Comparison of ENCODE assay signal across 8 cellular contexts in the genomic region with DNA sequence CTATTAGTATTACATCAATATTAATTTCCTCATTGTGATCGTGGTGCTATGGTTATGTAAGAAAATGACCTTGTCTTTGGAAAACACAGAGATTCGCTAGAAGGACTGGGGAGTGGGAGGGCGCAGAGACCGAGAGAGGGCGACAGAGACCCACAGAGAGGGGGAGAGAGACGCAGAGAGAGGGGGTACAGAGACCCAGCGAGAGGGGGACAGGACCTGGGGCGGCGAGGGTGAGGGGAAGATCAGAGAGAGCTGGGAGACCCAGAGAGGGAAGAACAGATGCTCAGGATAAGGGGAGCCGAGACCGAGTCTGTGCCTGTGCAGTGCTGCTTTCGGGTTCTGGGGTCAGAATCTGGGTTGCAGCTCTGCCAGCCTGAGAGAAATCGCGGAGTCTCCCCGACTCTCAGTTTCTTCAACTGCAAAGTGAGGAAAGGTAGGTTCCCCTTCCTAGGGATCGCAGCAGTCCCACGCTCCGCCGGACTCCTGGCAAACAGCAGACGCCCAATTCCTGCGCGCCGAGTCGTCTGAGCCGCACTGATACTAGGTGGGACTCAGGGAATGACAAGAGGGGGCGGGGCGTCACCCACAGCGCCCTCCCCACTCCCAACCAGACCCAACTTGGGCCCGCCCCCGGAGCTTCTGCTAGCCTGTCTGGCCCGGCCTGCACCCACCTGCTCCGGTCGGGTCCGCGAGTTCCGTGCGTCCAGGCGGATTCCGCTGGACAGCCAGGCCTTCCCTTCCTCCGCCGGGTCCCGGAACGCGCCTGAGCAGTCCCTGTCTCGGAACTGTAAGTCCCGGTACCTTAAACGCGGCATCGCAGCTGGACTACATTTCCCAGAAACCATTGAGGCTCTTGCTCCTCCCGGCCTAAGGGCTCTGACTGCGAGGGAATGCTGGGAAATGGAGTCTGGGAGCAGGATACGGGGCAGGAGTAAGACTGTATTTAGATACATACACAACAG. TPM values are rescaled to one million over a fixed set of nuclear protein-coding genes. Genes with fewer than 3 reads are reported as not detected.
DNase-seq lines count a peak whose midpoint lies in the region; ATAC-seq and TF ChIP-seq lines count a peak whose summit lies in the region.

No MANE protein-coding gene starts in this region.

- ATAC-seq in stimulated activated naive CD8-positive, alpha-beta T cell treated with anti-CD3 and anti-CD28 coated beads, Interleukin-15, amount 100 ng/mL, for 72 hours = peak; percentile 90
- no peak for ATAC-seq in HG03378 (IDR thresholded peaks at IDR 0.05; ENCODE audit: unreplicated experiment)

- DNase-seq in Daoy (ENCODE audit: low read depth) = peak; percentile 93
- DNase-seq in LHCN-M2 (ENCODE audit: low read depth) = peak; percentile 42
- DNase-seq in SK-MEL-5 (ENCODE audit: low read depth, low spot score) = peak; percentile 93
- DNase-seq in activated naive CD4-positive, alpha-beta T cell treated with Interleukin-2 at 50 U/mL for 16 hours = peak; percentile 69
- DNase-seq in foreskin melanocyte = peak; percentile 80
- DNase-seq in neural progenitor cell (ENCODE audit: low spot score) = peak; percentile 93
- DNase-seq in stimulated activated naive CD8-positive, alpha-beta T cell treated with anti-CD3 and anti-CD28 coated beads, Interleukin-15, amount 100 ng/mL, for 72 hours = peak; percentile 59 to 60

- no peak overlapping the region for H3K27ac Mint-ChIP-seq in neural progenitor cell
- peak overlapping the region; percentile 42 to 80 for H3K27ac Mint-ChIP-seq in stimulated activated naive CD8-positive, alpha-beta T cell treated with anti-CD3 and anti-CD28 coated beads, Interleukin-15, amount 100 ng/mL, for 72 hours

- no peaks in the 10 kb centered on the region for H3K4me1 Mint-ChIP-seq in neural progenitor cell
- H3K4me1 Mint-ChIP-seq in stimulated activated naive CD8-positive, alpha-beta T cell treated with anti-CD3 and anti-CD28 coated beads, Interleukin-15, amount 100 ng/mL, for 72 hours = peaks cover 14% of the 10 kb centered on the region

- H3K36me3 ChIP-seq in neural progenitor cell = no peaks in the 10 kb centered on the region

- in situ Hi-C loops in SK-MEL-5 (cut with HindIII; ENCODE audit: low pct_unique_long_range_greater_than_20kb, low sequenced_read_pairs) = no loop called here

- H3K79me2 ChIP-seq in neural progenitor cell (ENCODE audit: low read depth) = no peaks in the 10 kb centered on the region

- no peak overlapping the region for H3K9ac ChIP-seq in neural progenitor cell

- no peak overlapping the region for H3K27ac ChIP-seq in neural progenitor cell

- TF ChIP-seq CTCF in neural progenitor cell (IDR thresholded peaks at IDR 0.05) = peak; percentile 74

- no peaks in the 10 kb centered on the region for H3K27me3 ChIP-seq in neural progenitor cell

- peak overlapping the region; percentile 89 for H3K4me3 Mint-ChIP-seq in neural progenitor cell
- peak overlapping the region; percentile 80 to 90 for H3K4me3 Mint-ChIP-seq in stimulated activated naive CD8-positive, alpha-beta T cell treated with anti-CD3 and anti-CD28 coated beads, Interleukin-15, amount 100 ng/mL, for 72 hours

- H2AFZ ChIP-seq in neural progenitor cell (replicated peaks) = peak overlapping the region; percentile 97

- no peaks in the 10 kb centered on the region for H3K36me3 Mint-ChIP-seq in neural progenitor cell

- H3K4me2 ChIP-seq in neural progenitor cell = peak overlapping the region; percentile 93

- no peaks in the 10 kb centered on the region for H4K20me1 ChIP-seq in neural progenitor cell (ENCODE audit: low read depth)

- H3K4me3 ChIP-seq in neural progenitor cell = peak overlapping the region; percentile 71

- no peaks in the 10 kb centered on the region for H3K4me1 ChIP-seq in neural progenitor cell

- H3K9me3 Mint-ChIP-seq in neural progenitor cell = peaks cover 5% of the 10 kb centered on the region
- no peaks in the 10 kb centered on the region for H3K9me3 Mint-ChIP-seq in stimulated activated naive CD8-positive, alpha-beta T cell treated with anti-CD3 and anti-CD28 coated beads, Interleukin-15, amount 100 ng/mL, for 72 hours

- no peaks in the 10 kb centered on the region for H3F3A ChIP-seq in neural progenitor cell (ENCODE audit: low read depth)

- no peaks in the 10 kb centered on the region for H3K9me3 ChIP-seq in neural progenitor cell (ENCODE audit: low read depth)

- H3K27me3 Mint-ChIP-seq in neural progenitor cell (ENCODE audit: insufficient read depth, low read depth) = peaks cover 7% of the 10 kb centered on the region
- peaks cover 20% of the 10 kb centered on the region for H3K27me3 Mint-ChIP-seq in stimulated activated naive CD8-positive, alpha-beta T cell treated with anti-CD3 and anti-CD28 coated beads, Interleukin-15, amount 100 ng/mL, for 72 hours

RNA-seq across cellular contexts. Expression of a gene that starts 15.3 kb away (rescaled TPM):
- total RNA-seq in Daoy (2014; rRNA removed; shearing (Covaris generic)) = not detected in 2 replicates
- total RNA-seq in LHCN-M2 (2014; rRNA removed) (not detected in 2 replicates), neural progenitor cell (ENCODE audit: low replicate concordance) (not detected in 2 replicates)
- polyA plus RNA-seq in LHCN-M2 (2012) = not detected
- total RNA-seq in SK-MEL-5 (2014; rRNA removed; shearing (Covaris generic)) = not detected in 2 replicates
- not detected in 2 replicates for polyA plus RNA-seq in SK-MEL-5 (2015; cell fraction: cytosol; rRNA removed)
- polyA plus RNA-seq in SK-MEL-5 (2015; cell fraction: nucleus; rRNA removed) = not detected in 2 replicates

RNA-seq across cellular contexts. Expression of a gene that starts 55.7 kb away (rescaled TPM):
- 7.2 and 10.3 TPM in 2 replicates for total RNA-seq in Daoy (2014; rRNA removed; shearing (Covaris generic))
- total RNA-seq in LHCN-M2 (2014; rRNA removed) (not detected in 2 replicates), neural progenitor cell (ENCODE audit: low replicate concordance) (1.6 and 6.7 TPM in 2 replicates)
- not detected for polyA plus RNA-seq in LHCN-M2 (2012)
- total RNA-seq in SK-MEL-5 (2014; rRNA removed; shearing (Covaris generic)) = 15.1 and 22.2 TPM in 2 replicates
- polyA plus RNA-seq in SK-MEL-5 (2015; cell fraction: cytosol; rRNA removed) = 27.5 and 32.4 TPM in 2 replicates
- 8.9 and 10.0 TPM in 2 replicates for polyA plus RNA-seq in SK-MEL-5 (2015; cell fraction: nucleus; rRNA removed)

Comparison
In these comparisons a context has a peak if more than half of its experiments do, and no peak if none do; other contexts are left out.
1. DNase-seq: peak in every context shown above with its lines; median percentile 93 in Daoy; 93 in SK-MEL-5; 93 in neural progenitor cell; 80 in foreskin melanocyte; 69 in activated naive CD4-positive, alpha-beta T cell treated with Interleukin-2 at 50 U/mL for 16 hours; 60 in stimulated activated naive CD8-positive, alpha-beta T cell treated with anti-CD3 and anti-CD28 coated beads, Interleukin-15, amount 100 ng/mL, for 72 hours; 42 in LHCN-M2.